ENCODE assay signal across 19 cellular contexts in the genomic region with DNA sequence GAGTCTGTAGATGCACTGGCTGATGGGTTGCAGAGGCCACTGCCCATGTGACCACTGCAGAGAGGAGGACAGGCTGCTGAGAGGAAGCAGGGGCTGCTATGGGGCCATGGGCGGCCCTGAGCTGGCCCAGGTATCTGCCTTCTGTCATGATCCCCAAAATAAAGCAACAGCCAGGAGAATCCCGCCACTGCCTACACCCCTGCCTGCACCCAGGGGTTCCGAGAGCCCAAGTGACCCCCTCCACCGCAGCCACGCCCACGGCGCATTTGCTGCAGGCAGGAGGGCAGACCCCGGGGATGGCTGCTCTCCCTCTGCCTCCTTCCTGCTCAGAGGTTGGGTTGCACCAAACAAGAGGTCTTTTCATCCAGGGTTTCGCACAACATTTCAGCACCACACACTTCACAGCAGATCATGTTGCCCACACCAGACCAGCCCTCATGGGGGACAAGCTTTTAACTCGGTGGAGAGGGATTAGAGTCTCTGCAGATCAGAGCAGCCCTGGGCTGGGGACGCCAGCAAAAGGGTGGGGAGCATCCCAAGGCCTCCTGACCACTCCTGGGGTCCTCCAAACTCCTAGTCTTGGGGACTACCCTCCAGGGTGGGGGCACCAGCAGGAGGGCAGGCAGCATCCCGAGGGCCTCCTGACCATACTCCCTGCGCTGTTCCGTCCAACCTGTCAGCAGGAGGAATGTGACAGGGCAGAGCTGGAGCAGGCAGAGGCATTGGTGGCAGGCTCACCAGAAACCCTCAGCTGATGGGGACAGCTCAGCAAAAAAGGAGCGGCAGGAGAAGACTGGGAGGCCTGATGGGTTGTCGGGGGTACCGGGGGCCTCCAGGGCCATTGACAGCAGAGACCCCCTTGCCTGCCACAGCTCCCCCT. TPM values are rescaled to one million over a fixed set of nuclear protein-coding genes. Genes with fewer than 3 reads are reported as not detected.
DNase-seq lines count a peak whose midpoint lies in the region; ATAC-seq and TF ChIP-seq lines count a peak whose summit lies in the region.
"Had no signal": no experiment of that assay in that cellular context is flagged by ENCODE, and none has a peak within 500 bp of the region (broad histone marks: within the 10 kb centered on the region; RNA-seq: fewer than 3 reads in every experiment).

No MANE protein-coding gene starts in this region.

- H3K79me2 ChIP-seq in mammary epithelial cell (ENCODE audit: insufficient read depth, low read length), result peaks cover 91% of the 10 kb centered on the region

- dilution Hi-C loops in mammary epithelial cell (cut with HindIII; ENCODE audit: low sequenced_read_pairs), result loop anchor here (5.0 kb wide), 2 partner anchors 48 to 72 kb away; no protein-coding TSS in a partner anchor

- no peaks in the 10 kb centered on the region for H4K20me1 ChIP-seq in mammary epithelial cell (ENCODE audit: insufficient read depth, low read length)

- CTCF ChIA-PET in mammary epithelial cell (lab: Charles Lee; ENCODE audit: low non-redundant PET), result no interaction called here

- ATAC-seq in lower lobe of right lung, result no peak
- ATAC-seq: effector memory CD8-positive, alpha-beta T cell; left colon had no signal

- H3K27me3 ChIP-seq in breast epithelium, result no peaks in the 10 kb centered on the region
- H3K27me3 ChIP-seq in mammary epithelial cell (ENCODE audit: insufficient read depth, low read length), result no peaks in the 10 kb centered on the region
- no peaks in the 10 kb centered on the region for H3K27me3 ChIP-seq in lower lobe of right lung (ENCODE audit: low read depth)

- peak overlapping the region; percentile 66 to 70 for H3K27ac ChIP-seq in breast epithelium
- no peak overlapping the region for H3K27ac ChIP-seq in mammary epithelial cell (ENCODE audit: insufficient read depth, low read depth, low read length)
- peak overlapping the region; percentile 31 for H3K27ac ChIP-seq in lower lobe of right lung
- peak overlapping the region; percentile 13 for H3K27ac ChIP-seq in urinary bladder (ENCODE audit: low read depth)
- H3K27ac ChIP-seq: GM23248 had no signal

- BruUV-seq in mammary epithelial cell (replicated peaks; lab: Mats Ljungman, UMichigan), result no TSS peak

- H3K9ac ChIP-seq in mammary epithelial cell (ENCODE audit: insufficient read depth, low read length), result no peak overlapping the region
- H3K9ac ChIP-seq: GM23248 had no signal

- intact Hi-C loops in breast epithelium (cut with DNase I; ENCODE audit: low total_unique reads) (no loop called here), mammary epithelial cell (cut with micrococcal nuclease) (no loop called here), lower lobe of right lung (cut with DNase I) (no loop called here)

- no peak for DNase-seq in breast epithelium (ENCODE audit: low spot score in 2 of 2)
- DNase-seq in mammary epithelial cell, result no peak
- DNase-seq in cerebellar cortex (ENCODE audit: low spot score), result peak; percentile 38
- DNase-seq in lower lobe of right lung, result no peak
- DNase-seq in activated CD4-positive, alpha-beta T cell treated with anti-CD3 and anti-CD28 coated beads for 48 hours, result no peak
- DNase-seq in NCI-H524 treated with DMSO at 0.1 percent for 48 hours (lab: John Stamatoyannopoulos, UW), result no peak
- no peak for DNase-seq in NOMO-1 treated with dmso at 0.1 percent for 144 hours (lab: John Stamatoyannopoulos, UW; ENCODE audit: unreplicated experiment)
- DNase-seq: 8988T; activated CD4-positive, CD25-positive, alpha-beta regulatory T cell; DMS 273 treated with DMSO at 0.1 percent for 48 hours; effector memory CD8-positive, alpha-beta T cell; left colon; NCI-H1417 treated with DMSO at 0.1 percent for 48 hours; NK-92 treated with Interleukin-12 subunit alpha and Interleukin-12 subunit beta, amount 100 ng/mL, for 24 hours; small intestine had no signal

- in situ Hi-C loops in mammary epithelial cell (cut with MboI; ENCODE audit: low sequenced_read_pairs in 2 of 2), result no loop called here

- TF ChIP-seq CTCF in breast epithelium (IDR thresholded peaks at IDR 0.05), result no peak
- TF ChIP-seq CTCF in mammary epithelial cell (conservative IDR thresholded peaks at IDR 0.05 in 1 of 2, IDR thresholded peaks at IDR 0.05 in 1 of 2; ENCODE audit: extremely low read depth in 1 of 2, insufficient read depth in 1 of 2, low read depth in 1 of 2, low read length in 2 of 2), result no peak
- no peak for TF ChIP-seq CTCF in lower lobe of right lung (IDR thresholded peaks at IDR 0.05)

- H3K4me2 ChIP-seq in mammary epithelial cell (ENCODE audit: insufficient read depth, low read depth, low read length), result no peak overlapping the region

- TF ChIP-seq POLR2A in breast epithelium (IDR thresholded peaks at IDR 0.05), result no peak

- H2AFZ ChIP-seq in mammary epithelial cell (ENCODE audit: low read depth, low read length), result no peak overlapping the region
- H2AFZ ChIP-seq: GM23248 had no signal

- H3K36me3 ChIP-seq in breast epithelium (no peaks in the 10 kb centered on the region), mammary epithelial cell (ENCODE audit: insufficient read depth, low read length) (no peaks in the 10 kb centered on the region), lower lobe of right lung (no peaks in the 10 kb centered on the region), urinary bladder (ENCODE audit: insufficient read depth) (no peaks in the 10 kb centered on the region)

- H3K9me3 ChIP-seq in breast epithelium (no peaks in the 10 kb centered on the region), mammary epithelial cell (replicated peaks; ENCODE audit: insufficient read depth, low read length) (no peaks in the 10 kb centered on the region), lower lobe of right lung (no peaks in the 10 kb centered on the region)

- H3K4me3 ChIP-seq in breast epithelium (no peak overlapping the region), mammary epithelial cell (replicated peaks in 1 of 3; ENCODE audit: insufficient read depth in 1 of 3, low read depth in 2 of 3, low read length in 3 of 3) (no peak overlapping the region), lower lobe of right lung (no peak overlapping the region), urinary bladder (ENCODE audit: low read depth, low read length) (no peak overlapping the region)
- H3K4me3 ChIP-seq: GM23248 had no signal

- WGBS in mammary epithelial cell (ENCODE audit: low coverage, missing lambda C conversion rate), result 98% methylated on average over 8 of the region's 17 CpGs
- 73% methylated on average over 17 of the region's 17 CpGs for WGBS in urinary bladder

- peaks cover 0 to 7% of the 10 kb centered on the region in 2 donors for H3K4me1 ChIP-seq in breast epithelium
- H3K4me1 ChIP-seq in mammary epithelial cell (ENCODE audit: insufficient read depth, low read length), result peaks cover 10% of the 10 kb centered on the region
- H3K4me1 ChIP-seq in lower lobe of right lung, result peaks cover 50% of the 10 kb centered on the region
- H3K4me1 ChIP-seq in urinary bladder (ENCODE audit: insufficient read depth), result peaks cover 2% of the 10 kb centered on the region

RNA-seq across cellular contexts. Expression of gene CCDC85C, which starts 14.1 kb away (rescaled TPM):
- total RNA-seq in breast epithelium (1 to 10 TPM; 1.3 to 8.3 (median 4.3) TPM), mammary epithelial cell (10 to 100 TPM in 1 of 2 donors, 1 to 10 TPM in 1; 8.3 to 32.6 TPM), lower lobe of right lung (15.3 TPM), urinary bladder (5.8 TPM)
- polyA plus RNA-seq in mammary epithelial cell (15.1 TPM), urinary bladder (36.0 TPM)
- polyA minus RNA-seq in mammary epithelial cell, result 13.6 TPM

RNA-seq across cellular contexts. Expression of gene HHIPL1, which starts 55.0 kb away (rescaled TPM):
- total RNA-seq in breast epithelium (1 to 10 TPM; 1.3 to 4.6 (median 2.3) TPM), mammary epithelial cell (under 1 TPM; 0.38 to 0.83 TPM), lower lobe of right lung (1.6 TPM), urinary bladder (3.8 TPM)
- polyA plus RNA-seq in mammary epithelial cell (0.06 TPM), urinary bladder (2.1 TPM)
- not detected for polyA minus RNA-seq in mammary epithelial cell
- total RNA-seq: activated T-helper 2 cell treated with anti-CD3 and anti-CD28 coated beads, Interferon-gamma antibody, Interleukin-2, Interleukin-4, amounts not matched to agents 10 μg/mL and 5 μg/mL and 100 μg/mL, durations not matched to agents 14 hours and 24 hours and 36 hours; T-helper 2 cell treated with Interferon-gamma antibody and Interleukin-4, amounts not matched to agents 100 ng/mL and 5 ng/mL, for 36 hours had no signal
